ENCODE assay signal across 18 cellular contexts in the genomic region with DNA sequence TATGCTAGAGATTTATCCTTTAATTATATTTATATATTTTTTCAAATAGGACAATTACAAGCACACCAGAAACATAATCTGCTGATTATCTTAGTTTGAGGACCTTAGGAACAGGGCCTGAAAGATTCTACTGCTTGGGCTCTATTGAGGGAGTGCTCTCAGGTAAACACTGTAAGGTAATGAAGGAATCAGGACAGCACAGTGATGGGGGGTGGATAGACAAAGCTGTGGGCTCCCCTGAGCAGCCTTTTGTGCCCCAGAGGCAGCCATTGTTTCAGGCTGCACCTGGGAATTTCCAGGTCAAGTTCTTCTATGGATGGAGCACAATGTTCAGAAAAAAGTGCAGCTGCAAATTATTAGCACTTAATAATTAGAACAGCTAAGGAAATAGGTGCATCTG.
DNase-seq lines count a peak whose midpoint lies in the region; ATAC-seq and TF ChIP-seq lines count a peak whose summit lies in the region.
"Had no signal": no experiment of that assay in that cellular context is flagged by ENCODE, and none has a peak within 500 bp of the region (broad histone marks: within the 10 kb centered on the region; RNA-seq: fewer than 3 reads in every experiment).

No MANE protein-coding gene starts in this region.

- H3K27me3 ChIP-seq in mammary epithelial cell (ENCODE audit: insufficient read depth, low read length) = no peaks in the 10 kb centered on the region

- H3K4me1 Mint-ChIP-seq in MCF 10A (ENCODE audit: insufficient read depth, unreplicated experiment) = peaks cover 29% of the 10 kb centered on the region
- H3K4me1 Mint-ChIP-seq in WTC11 = peaks cover 20% of the 10 kb centered on the region

- no peak overlapping the region for H3K4me3 Mint-ChIP-seq in MCF 10A (ENCODE audit: unreplicated experiment)
- no peak overlapping the region for H3K4me3 Mint-ChIP-seq in WTC11
- H3K4me3 Mint-ChIP-seq: CD4-positive, alpha-beta T cell; H9 had no signal

- no peaks in the 10 kb centered on the region for H4K20me1 ChIP-seq in mammary epithelial cell (ENCODE audit: insufficient read depth, low read length)

- H3K9me3 Mint-ChIP-seq in MCF 10A (ENCODE audit: unreplicated experiment) (peaks cover 8% of the 10 kb centered on the region), WTC11 (peaks cover 19% of the 10 kb centered on the region)

- intact Hi-C loops in mammary epithelial cell (cut with micrococcal nuclease) (no loop called here), MCF 10A (cut with micrococcal nuclease) (no loop called here)

- H3K27ac Mint-ChIP-seq in MCF 10A (ENCODE audit: low read depth, unreplicated experiment) = no peak overlapping the region
- no peak overlapping the region for H3K27ac Mint-ChIP-seq in WTC11
- H3K27ac Mint-ChIP-seq: CD4-positive, alpha-beta T cell; H9 had no signal

- no peaks in the 10 kb centered on the region for H3K79me2 ChIP-seq in mammary epithelial cell (ENCODE audit: insufficient read depth, low read length)

- dilution Hi-C loops in mammary epithelial cell (cut with HindIII; ENCODE audit: low sequenced_read_pairs) = no loop called here

- H3K4me2 ChIP-seq in mammary epithelial cell (ENCODE audit: insufficient read depth, low read depth, low read length) = no peak overlapping the region
- H3K4me2 ChIP-seq: A549 had no signal

- TF ChIP-seq CTCF in mammary epithelial cell (conservative IDR thresholded peaks at IDR 0.05 in 1 of 2, IDR thresholded peaks at IDR 0.05 in 1 of 2; ENCODE audit: extremely low read depth in 1 of 2, insufficient read depth in 1 of 2, low read depth in 1 of 2, low read length in 2 of 2) (no peak), MCF 10A (IDR thresholded peaks at IDR 0.05; ENCODE audit: unreplicated experiment) (no peak), WTC11 (IDR thresholded peaks at IDR 0.05) (no peak)

- peak overlapping the region; percentile 92 for H2AFZ ChIP-seq in mammary epithelial cell (ENCODE audit: low read depth, low read length)

- H3K4me3 ChIP-seq in mammary epithelial cell (replicated peaks in 1 of 3; ENCODE audit: insufficient read depth in 1 of 3, low read depth in 2 of 3, low read length in 3 of 3) = no peak overlapping the region
- H3K4me3 ChIP-seq: A549 had no signal

- CTCF ChIA-PET in mammary epithelial cell (lab: Charles Lee; ENCODE audit: low non-redundant PET) (no interaction called here), MCF 10A (lab: Yijun Ruan, JAX) (interaction anchor here (0.6 kb wide), 1 partner anchor 76 kb away, joined by 3 read pairs; no protein-coding TSS in a partner anchor), WTC11 (lab: Charles Lee) (interaction anchor here (0.8 kb wide), 1 partner anchor 167 kb away, joined by 3 read pairs; no protein-coding TSS in a partner anchor)

- H3K9ac ChIP-seq in mammary epithelial cell (ENCODE audit: insufficient read depth, low read length) = no peak overlapping the region

- DNase-seq in mammary epithelial cell = no peak
- no peak for DNase-seq in MCF 10A (ENCODE audit: unreplicated experiment)
- DNase-seq in WTC11 (ENCODE audit: low spot score) = no peak
- peak; percentile 6 for DNase-seq in iPS-NIHi11 (ENCODE audit: low spot score)
- no peak for DNase-seq in activated CD4-positive, CD25-positive, alpha-beta regulatory T cell treated with anti-CD3 and anti-CD28 coated beads, Interleukin-2, amount 50 U/mL, for 72 hours
- no peak for DNase-seq in HUDEP-2 (lab: John Stamatoyannopoulos, UW; ENCODE audit: unreplicated experiment in 76 of 76)
- DNase-seq in D341Med (ENCODE audit: low spot score) = no peak
- DNase-seq: AML-193; Caco-2; CD4-positive, alpha-beta T cell; DMS79 treated with DMSO at 0.1 percent for 48 hours; GF-D8; GOT3; H9 had no signal

- no peaks in the 10 kb centered on the region for H3K9me3 ChIP-seq in mammary epithelial cell (replicated peaks; ENCODE audit: insufficient read depth, low read length)
- H3K9me3 ChIP-seq: A549, Caco-2 had no signal

- ATAC-seq in WTC11 = peak; percentile 65
- ATAC-seq: A549, HepG2 had no signal

- peak overlapping the region; percentile 97 for H3K27ac ChIP-seq in mammary epithelial cell (ENCODE audit: insufficient read depth, low read depth, low read length)
- H3K27ac ChIP-seq: 22Rv1, A549, C4-2B had no signal

- H3K27me3 Mint-ChIP-seq in MCF 10A (ENCODE audit: insufficient read depth, unreplicated experiment) = no peaks in the 10 kb centered on the region
- H3K27me3 Mint-ChIP-seq in WTC11 (ENCODE audit: low read depth) = no peaks in the 10 kb centered on the region; the same call in 1 of the 2 replicates
- H3K27me3 Mint-ChIP-seq: CD4-positive, alpha-beta T cell had no signal

- in situ Hi-C loops in mammary epithelial cell (cut with MboI; ENCODE audit: low sequenced_read_pairs in 2 of 2) = no loop called here

- peaks cover 32% of the 10 kb centered on the region for H3K4me1 ChIP-seq in mammary epithelial cell (ENCODE audit: insufficient read depth, low read length)
- H3K4me1 ChIP-seq: Caco-2 had no signal

- POLR2A ChIA-PET in MCF 10A (lab: Yijun Ruan, JAX) = interaction anchor here (1.4 kb wide), 1 partner anchor 9 kb away, joined by 5 read pairs; no protein-coding TSS in a partner anchor
- POLR2A ChIA-PET in WTC11 (lab: Charles Lee) = no interaction called here

- H3K36me3 Mint-ChIP-seq in MCF 10A (ENCODE audit: insufficient read depth, unreplicated experiment) = no peaks in the 10 kb centered on the region
- peaks cover 6% of the 10 kb centered on the region for H3K36me3 Mint-ChIP-seq in WTC11

- no peaks in the 10 kb centered on the region for H3K36me3 ChIP-seq in mammary epithelial cell (ENCODE audit: insufficient read depth, low read length)

- BruUV-seq in mammary epithelial cell (replicated peaks; lab: Mats Ljungman, UMichigan) (no TSS peak), MCF 10A (replicated peaks; lab: Mats Ljungman, UMichigan) (no TSS peak)

TF ChIP-seq in WTC11, 78 proteins besides CTCF, POLR2A, EP300 and RAD21:
- TF ChIP-seq, protein P1, sequence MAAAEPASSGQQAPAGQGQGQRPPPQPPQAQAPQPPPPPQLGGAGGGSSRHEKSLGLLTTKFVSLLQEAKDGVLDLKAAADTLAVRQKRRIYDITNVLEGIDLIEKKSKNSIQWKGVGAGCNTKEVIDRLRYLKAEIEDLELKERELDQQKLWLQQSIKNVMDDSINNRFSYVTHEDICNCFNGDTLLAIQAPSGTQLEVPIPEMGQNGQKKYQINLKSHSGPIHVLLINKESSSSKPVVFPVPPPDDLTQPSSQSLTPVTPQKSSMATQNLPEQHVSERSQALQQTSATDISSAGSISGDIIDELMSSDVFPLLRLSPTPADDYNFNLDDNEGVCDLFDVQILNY (CRISPR knock-in tag; IDR thresholded peaks at IDR 0.05) = no peak
- TF ChIP-seq ZNF219 (CRISPR knock-in tag; IDR thresholded peaks at IDR 0.05; ENCODE audit: borderline replicate concordance) = no peak
- TF ChIP-seq MXD4 (CRISPR knock-in tag; IDR thresholded peaks at IDR 0.05; ENCODE audit: borderline replicate concordance) = no peak
- TF ChIP-seq, protein P2, sequence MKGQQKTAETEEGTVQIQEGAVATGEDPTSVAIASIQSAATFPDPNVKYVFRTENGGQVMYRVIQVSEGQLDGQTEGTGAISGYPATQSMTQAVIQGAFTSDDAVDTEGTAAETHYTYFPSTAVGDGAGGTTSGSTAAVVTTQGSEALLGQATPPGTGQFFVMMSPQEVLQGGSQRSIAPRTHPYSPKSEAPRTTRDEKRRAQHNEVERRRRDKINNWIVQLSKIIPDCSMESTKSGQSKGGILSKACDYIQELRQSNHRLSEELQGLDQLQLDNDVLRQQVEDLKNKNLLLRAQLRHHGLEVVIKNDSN (CRISPR knock-in tag; IDR thresholded peaks at IDR 0.05) = no peak
TF ChIP-seq in WTC11: peak in this region for 0.
